ENCODE assay signal across 11 cellular contexts in the genomic region with DNA sequence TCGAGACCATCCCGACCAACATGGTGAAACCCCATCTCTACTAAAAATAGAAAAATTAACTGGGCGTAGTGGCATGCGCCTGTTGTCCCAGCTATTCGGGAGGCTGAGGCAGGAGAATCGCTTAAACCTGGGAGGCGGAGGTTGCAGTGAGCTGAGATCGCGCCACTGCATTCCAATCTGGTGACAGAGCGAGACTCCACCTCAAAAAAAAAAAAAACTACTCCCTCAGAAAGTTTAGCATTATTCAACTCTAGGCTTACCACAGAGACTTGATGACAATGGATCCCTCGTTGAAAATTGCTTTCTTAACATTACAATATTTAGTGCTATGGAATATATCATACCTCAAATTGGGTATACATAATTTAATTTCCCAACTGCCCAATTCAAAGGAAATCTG. TPM values are rescaled to one million over a fixed set of nuclear protein-coding genes. Genes with fewer than 3 reads are reported as not detected.
"Had no signal": no experiment of that assay in that cellular context is flagged by ENCODE, and none has a peak within 500 bp of the region (broad histone marks: within the 10 kb centered on the region; RNA-seq: fewer than 3 reads in every experiment).

No MANE protein-coding gene starts in this region.

RNA-seq across cellular contexts. Expression of gene TSHR, which starts 43.4 kb away (rescaled TPM):
- total RNA-seq: activated B cell treated with CpG ODN at 0.5 μM for 24 hours; activated CD4-positive, alpha-beta memory T cell treated with anti-CD3 and anti-CD28 coated beads for 36 hours; activated CD4-positive, alpha-beta T cell treated with anti-CD3 and anti-CD28 coated beads, Interleukin-2, amount 10 ng/mL, durations not matched to agents 24 days and 14 days; activated CD8-positive, alpha-beta memory T cell treated with anti-CD3 and anti-CD28 coated beads for 36 hours; activated naive CD4-positive, alpha-beta T cell treated with anti-CD3 and anti-CD28 coated beads for 36 hours; activated naive CD4-positive, alpha-beta T cell treated with anti-CD3 and anti-CD28 coated beads, Interleukin-2, amount 50 U/mL, for 72 hours; activated naive CD8-positive, alpha-beta T cell treated with anti-CD3 and anti-CD28 coated beads for 36 hours; activated T-cell treated with anti-CD3 and anti-CD28 coated beads, Interleukin-2, amount 50 U/mL, for 72 hours; astrocyte; body of pancreas; cardiac septum had no signal
